ENCODE assay signal across 10 cellular contexts in genomic region chr7:32062150-32062549, GRCh38. TPM values are rescaled to one million over a fixed set of nuclear protein-coding genes. Genes with fewer than 3 reads are reported as not detected.
DNase-seq lines count a peak whose midpoint lies in the region; ATAC-seq, FAIRE-seq and TF ChIP-seq lines count a peak whose summit lies in the region.
"Had no signal": no experiment of that assay in that cellular context is flagged by ENCODE, and none has a peak within 500 bp of the region (broad histone marks: within the 10 kb centered on the region; RNA-seq: fewer than 3 reads in every experiment).

No MANE protein-coding gene starts in this region.

- TF ChIP-seq EP300 in H1 (IDR thresholded peaks at IDR 0.05; ENCODE audit: borderline replicate concordance in 1 of 2, low read depth in 2 of 2, low read length in 2 of 2), result no peak

- H3K79me2 ChIP-seq in H1 (ENCODE audit: control insufficient read depth in 1 of 2, insufficient read depth in 2 of 2, low read length in 2 of 2), result no peaks in the 10 kb centered on the region
- peaks cover 76% of the 10 kb centered on the region for H3K79me2 ChIP-seq in osteoblast (ENCODE audit: insufficient read depth, low read length)

- CTCF ChIA-PET in H1 (lab: Charles Lee; ENCODE audit: partially characterized antibody), result interaction anchor here (0.8 to 8.0 kb wide), 17 partner anchors 9 to 413 kb away, joined by 3 to 43 read pairs (median 4); no protein-coding TSS in a partner anchor
- CTCF ChIA-PET in CD8-positive, alpha-beta T cell (lab: Charles Lee), result no interaction called here

- H3K56ac ChIP-seq in H1 (replicated peaks; ENCODE audit: insufficient read length, low read depth, low read length), result no peak overlapping the region

- H3K23ac ChIP-seq in H1 (ENCODE audit: insufficient read length), result no peak overlapping the region

- no peak overlapping the region for H4K8ac ChIP-seq in H1 (ENCODE audit: extremely low read depth, insufficient read depth, low read length)

- no peak overlapping the region for H3K4me2 ChIP-seq in H1 (ENCODE audit: insufficient read depth in 1 of 2, low read depth in 2 of 2, low read length in 2 of 2)
- peak overlapping the region; percentile 20 for H3K4me2 ChIP-seq in osteoblast (ENCODE audit: insufficient read depth, low read length)

- peak; percentile 64 to 75 for TF ChIP-seq RAD21 in H1 (IDR thresholded peaks at IDR 0.05 in 1 of 2, conservative IDR thresholded peaks at IDR 0.05 in 1 of 2; ENCODE audit: low read depth in 2 of 2, low read length in 2 of 2)

- H3K27ac Mint-ChIP-seq in CD8-positive, alpha-beta T cell, result no peak overlapping the region
- H3K27ac Mint-ChIP-seq: IgD-negative memory B cell; stimulated activated effector memory CD8-positive, alpha-beta T cell treated with anti-CD3 and anti-CD28 coated beads, Interleukin-12 subunit alpha, Interleukin-12 subunit beta, amount 100 ng/mL, for 72 hours had no signal

- H2BK120ac ChIP-seq in H1 (replicated peaks; ENCODE audit: low read depth, low read length), result no peak overlapping the region

- no peak overlapping the region for H2BK12ac ChIP-seq in H1 (ENCODE audit: low read depth, low read length)

- H4K5ac ChIP-seq in H1 (ENCODE audit: insufficient read length, low read depth, low read length), result no peak overlapping the region

- H3K23me2 ChIP-seq in H1 (ENCODE audit: low read depth, low read length), result no peaks in the 10 kb centered on the region

- TF ChIP-seq CTCF in C4-2B (conservative IDR thresholded peaks at IDR 0.05) (peak; percentile 62), H1 (IDR thresholded peaks at IDR 0.05; ENCODE audit: control extremely low read depth in 1 of 3, insufficient read depth in 1 of 3, low read depth in 1 of 3, low read length in 3 of 3) (peak; percentile 73 to 88 (median 82)), osteoblast (IDR thresholded peaks at IDR 0.05; ENCODE audit: extremely low read depth, low read depth, low read length) (peak; percentile 61)
- no peak for TF ChIP-seq CTCF in CD8-positive, alpha-beta T cell (IDR thresholded peaks at IDR 0.05)

- no peak overlapping the region for H3K18ac ChIP-seq in H1 (ENCODE audit: extremely low read depth, low read length)

- H3K4me1 Mint-ChIP-seq in CD8-positive, alpha-beta T cell (ENCODE audit: low read depth), result no peaks in the 10 kb centered on the region
- H3K4me1 Mint-ChIP-seq: stimulated activated effector memory CD8-positive, alpha-beta T cell treated with anti-CD3 and anti-CD28 coated beads, Interleukin-12 subunit alpha, Interleukin-12 subunit beta, amount 100 ng/mL, for 72 hours had no signal

- H3K36me3 Mint-ChIP-seq in CD8-positive, alpha-beta T cell, result no peaks in the 10 kb centered on the region
- H3K36me3 Mint-ChIP-seq: IgD-negative memory B cell; stimulated activated effector memory CD8-positive, alpha-beta T cell treated with anti-CD3 and anti-CD28 coated beads, Interleukin-12 subunit alpha, Interleukin-12 subunit beta, amount 100 ng/mL, for 72 hours had no signal

- H2BK20ac ChIP-seq in H1 (ENCODE audit: low read length), result no peak overlapping the region

- H2BK15ac ChIP-seq in H1 (ENCODE audit: low read length), result no peak overlapping the region

- no peaks in the 10 kb centered on the region for H4K20me1 ChIP-seq in H1 (replicated peaks in 1 of 2; ENCODE audit: control insufficient read depth in 1 of 2, insufficient read depth in 2 of 2, low read length in 2 of 2)
- H4K20me1 ChIP-seq in osteoblast (ENCODE audit: insufficient read depth, low read length), result peaks cover 10% of the 10 kb centered on the region

- no peak overlapping the region for H3K4ac ChIP-seq in H1 (replicated peaks; ENCODE audit: insufficient read length, low read depth, low read length)

- H3K9me3 ChIP-seq in H1 (ENCODE audit: insufficient read depth in 2 of 2, low read depth in 1 of 2, low read length in 1 of 2) (no peaks in the 10 kb centered on the region), osteoblast (ENCODE audit: low read depth, low read length) (no peaks in the 10 kb centered on the region)
- H3K9me3 ChIP-seq in CD8-positive, alpha-beta T cell (ENCODE audit: low read length), result no peaks in the 10 kb centered on the region

- H3K27me3 ChIP-seq in H1 (replicated peaks in 1 of 4; ENCODE audit: control insufficient read depth in 3 of 4, extremely low read depth in 1 of 4, insufficient read depth in 3 of 4, low read length in 3 of 4) (peaks cover 0 to 2% (median under 1%) of the 10 kb centered on the region in 4 experiments; a peak in 2 of 7 replicates), osteoblast (ENCODE audit: insufficient read depth, low read length) (no peaks in the 10 kb centered on the region)
- H3K27me3 ChIP-seq in CD8-positive, alpha-beta T cell (ENCODE audit: insufficient read depth, low read length), result no peaks in the 10 kb centered on the region

- no peaks in the 10 kb centered on the region for H3K79me1 ChIP-seq in H1 (ENCODE audit: low read depth, low read length)

- ATAC-seq in HG03354 (IDR thresholded peaks at IDR 0.05; ENCODE audit: poor library complexity, severe bottlenecking, unreplicated experiment) (no peak), HG03342 (IDR thresholded peaks at IDR 0.05; ENCODE audit: unreplicated experiment) (no peak)
- no peak for ATAC-seq in CD8-positive, alpha-beta T cell
- ATAC-seq: stimulated activated effector memory CD8-positive, alpha-beta T cell treated with anti-CD3 and anti-CD28 coated beads, Interleukin-12 subunit alpha, Interleukin-12 subunit beta, amount 100 ng/mL, for 72 hours had no signal

- H3K4me3 ChIP-seq in H1 (ENCODE audit: extremely low read depth in 1 of 4, insufficient read depth in 2 of 4, low read depth in 3 of 4, low read length in 4 of 4) (no peak overlapping the region), osteoblast (ENCODE audit: insufficient read depth, low read length) (no peak overlapping the region)
- no peak overlapping the region for H3K4me3 ChIP-seq in CD8-positive, alpha-beta T cell (ENCODE audit: low read depth, low read length)

- no peaks in the 10 kb centered on the region for H3K9me3 Mint-ChIP-seq in CD8-positive, alpha-beta T cell

- H3K9ac ChIP-seq in H1 (replicated peaks in 1 of 4; ENCODE audit: extremely low read depth in 1 of 4, low read depth in 3 of 4, low read length in 3 of 4), result no peak overlapping the region

- no peak for DNase-seq in GM18507 (ENCODE audit: extremely low spot score, insufficient read length, low read depth)
- peak; percentile 78 for DNase-seq in NCI-H82 (lab: John Stamatoyannopoulos, UW)
- DNase-seq in H1 (ENCODE audit: low read depth in 1 of 2, low spot score in 2 of 2), result peak in 1 of 2 experiments; percentile 86
- DNase-seq in osteoblast (ENCODE audit: insufficient read length, low spot score, missing footprints), result no peak
- DNase-seq in CD8-positive, alpha-beta T cell, result no peak

- no peak overlapping the region for H2BK5ac ChIP-seq in H1 (ENCODE audit: low read depth, low read length)

- peak; percentile 36 for FAIRE-seq in GM18507 (lab: Jason Lieb, UNC)
- FAIRE-seq in H1 (lab: Jason Lieb, UNC), result peak; percentile 48

- H2AFZ ChIP-seq in H1 (ENCODE audit: low read length) (no peak overlapping the region), osteoblast (ENCODE audit: low read length) (no peak overlapping the region)

- H3K14ac ChIP-seq in H1 (ENCODE audit: insufficient read length), result no peak overlapping the region

- POLR2A ChIA-PET in H1 (lab: Charles Lee; ENCODE audit: partially characterized antibody), result interaction anchor here (1.2 kb wide), 1 partner anchor 8 kb away, joined by 4 read pairs; the partner anchor contains the start of gene PDE1C
- POLR2A ChIA-PET in CD8-positive, alpha-beta T cell (lab: Charles Lee), result no interaction called here

- no peak overlapping the region for H2AK5ac ChIP-seq in H1 (ENCODE audit: low read depth, low read length)

- no peaks in the 10 kb centered on the region for H3K36me3 ChIP-seq in H1 (ENCODE audit: control insufficient read depth in 2 of 4, insufficient read depth in 4 of 4, low read length in 3 of 4)
- H3K36me3 ChIP-seq in osteoblast (ENCODE audit: insufficient read depth, low read length), result peaks cover 7% of the 10 kb centered on the region
- no peaks in the 10 kb centered on the region for H3K36me3 ChIP-seq in CD8-positive, alpha-beta T cell (ENCODE audit: insufficient read depth, low read length)

- H3K27ac ChIP-seq in C4-2B (no peak overlapping the region), H1 (ENCODE audit: low read depth, low read length) (no peak overlapping the region), osteoblast (ENCODE audit: low read depth, low read length) (peak overlapping the region; percentile 91)
- no peak overlapping the region for H3K27ac ChIP-seq in CD8-positive, alpha-beta T cell (ENCODE audit: low read depth, low read length)

- no peaks in the 10 kb centered on the region for H3K27me3 Mint-ChIP-seq in CD8-positive, alpha-beta T cell (ENCODE audit: low read depth)
- H3K27me3 Mint-ChIP-seq: IgD-negative memory B cell had no signal

- H3K4me3 Mint-ChIP-seq in CD8-positive, alpha-beta T cell, result no peak overlapping the region
- H3K4me3 Mint-ChIP-seq: IgD-negative memory B cell; stimulated activated effector memory CD8-positive, alpha-beta T cell treated with anti-CD3 and anti-CD28 coated beads, Interleukin-12 subunit alpha, Interleukin-12 subunit beta, amount 100 ng/mL, for 72 hours had no signal

- H3K4me1 ChIP-seq in H1 (replicated peaks in 1 of 4; ENCODE audit: control insufficient read depth in 3 of 4, insufficient read depth in 4 of 4, low read length in 3 of 4) (peaks cover 0 to 7% (median 5%) of the 10 kb centered on the region in 4 experiments; a peak in 4 of 7 replicates), osteoblast (ENCODE audit: insufficient read depth, low read length) (peaks cover 68% of the 10 kb centered on the region)
- H3K4me1 ChIP-seq in CD8-positive, alpha-beta T cell (ENCODE audit: insufficient read depth, low read length), result no peaks in the 10 kb centered on the region

- WGBS in H1 (ENCODE audit: extremely low coverage in 1 of 2, insufficient coverage in 1 of 2, insufficient read length in 1 of 2, insufficient replicate concordance in 2 of 2, low coverage in 1 of 2, low lambda C conversion rate in 2 of 2, missing lambda C conversion rate in 1 of 2), 2 experiments, result 54% methylated on average over 5 of the region's 5 CpGs; no CpG with 5 or more reads in 1 of the 2 experiments

- no peak for TF ChIP-seq POLR2A in H1 (IDR thresholded peaks at IDR 0.05; ENCODE audit: control extremely low read depth in 1 of 2, low read depth in 2 of 2, low read length in 2 of 2)

- no peak overlapping the region for H4K91ac ChIP-seq in H1 (replicated peaks; ENCODE audit: insufficient read length, low read length)

- intact Hi-C loops in CD8-positive, alpha-beta T cell (cut with DNase I, micrococcal nuclease), result no loop called here

RNA-seq across cellular contexts. Expression of gene PDE1C, which starts 8.1 kb away (rescaled TPM):
- total RNA-seq in H1 (2021; fragmentation: NEBNext Ultra II Directional; extraction: Animal tissue kit (Norgen Biotek cat#: 25700)), result 0.67 and 1.1 TPM in 2 replicates
- 0.06 and 0.11 TPM in 2 replicates for polyA plus RNA-seq in H1 (2011; rRNA removed)
- polyA plus RNA-seq in H1 (2011; cell fraction: cytosol; rRNA removed), result 0.21 TPM
- 0.23 TPM for polyA plus RNA-seq in H1 (2011; cell fraction: nucleus; rRNA removed)
- 0.13 to 0.26 TPM (median 0.19 TPM) in 4 replicates for polyA plus RNA-seq in H1 (2012, experiment 1 of 2)
- not detected for polyA plus RNA-seq in H1 (2012, experiment 2 of 2)
- 0.20 TPM for polyA plus RNA-seq in H1 (2013, experiment 1 of 2)
- 0.26 TPM for polyA plus RNA-seq in H1 (2013, experiment 2 of 2)
- polyA minus RNA-seq in H1 (2011; rRNA and poly(A)+ RNA removed), result 0.73 and 3.3 TPM in 2 replicates
- 0.15 TPM for polyA minus RNA-seq in H1 (2011; cell fraction: cytosol; rRNA and poly(A)+ RNA removed)
- polyA minus RNA-seq in H1 (2011; cell fraction: nucleus; rRNA and poly(A)+ RNA removed), result 1.3 TPM
- total RNA-seq in osteoblast, result 143 and 149 TPM in 2 replicates
- total RNA-seq in CD8-positive, alpha-beta T cell, result not detected
- polyA plus RNA-seq: IgD-negative memory B cell had no signal

Comparison
In these comparisons a context has a peak if more than half of its experiments do, and no peak if none do; other contexts are left out.
1. RNA of gene PDE1C, which starts 8.1 kb away (total RNA-seq): 143 to 149 TPM in osteoblast; 0.67 to 1.1 TPM in H1 and not detected in CD8-positive, alpha-beta T cell; every median in the first group is over 10 times any median in the second.